Comparison of ENCODE assay signal across 1 cellular context in the genomic region with DNA sequence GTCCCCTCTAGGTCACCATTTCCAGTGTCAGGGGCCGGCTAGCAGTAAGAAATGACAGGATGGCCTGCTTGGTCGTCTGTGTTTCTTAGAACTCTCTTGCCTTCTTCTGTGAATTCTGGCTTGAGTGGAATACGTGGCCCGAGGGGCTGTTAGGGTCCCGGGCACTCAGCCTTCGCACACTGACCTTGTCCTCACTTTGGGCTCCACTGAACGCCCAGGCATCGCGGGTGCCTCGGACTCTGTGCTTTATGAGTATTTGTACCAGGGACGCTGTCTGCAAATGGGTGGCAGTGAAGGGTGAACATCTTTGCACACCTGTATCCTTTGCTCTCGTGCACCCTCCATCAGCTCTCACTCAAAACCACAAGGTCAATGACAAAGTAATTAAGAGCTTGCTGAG.
TF ChIP-seq lines count a peak whose summit lies in the region.

No MANE protein-coding gene starts in this region.

TF ChIP-seq in IMR-90, 13 proteins besides CTCF, POLR2A, EP300 and RAD21 (continued from another document):
- TF ChIP-seq USF2 (IDR thresholded peaks at IDR 0.05; ENCODE audit: low read depth, low read length) (no peak), SMC3 (IDR thresholded peaks at IDR 0.05; ENCODE audit: low read depth, low read length) (no peak)
